In the genomic region with DNA sequence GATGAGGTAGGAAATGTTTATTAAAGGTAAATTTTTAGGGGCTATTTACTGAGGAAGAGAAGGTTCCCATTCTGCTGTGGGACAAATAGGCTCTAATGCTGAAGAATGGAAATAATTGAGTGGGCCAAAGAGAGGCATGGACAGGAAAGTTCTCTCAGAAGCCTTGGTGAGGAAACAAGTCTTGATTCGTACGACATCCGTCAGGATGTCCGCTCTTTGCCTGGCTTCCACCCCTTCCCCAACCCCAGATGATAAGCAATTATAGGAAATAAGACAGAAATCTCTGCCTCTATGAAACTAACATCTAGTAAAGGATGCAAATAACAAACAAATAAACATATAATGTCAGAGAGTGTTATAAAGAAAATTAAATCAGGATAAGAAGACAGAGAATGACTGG, we compare ENCODE assay signal across 14 cellular contexts.
"Had no signal": no experiment of that assay in that cellular context is flagged by ENCODE, and none has a peak within 500 bp of the region (broad histone marks: within the 10 kb centered on the region; RNA-seq: fewer than 3 reads in every experiment).

No MANE protein-coding gene starts in this region.

- H3K36me3 Mint-ChIP-seq: T-cell had no signal

- H3K27ac Mint-ChIP-seq: activated naive CD8-positive, alpha-beta T cell treated with anti-CD3 and anti-CD28 coated beads for 36 hours; nephron; T-cell had no signal

- ATAC-seq: T-cell had no signal

- H3K4me3 ChIP-seq: heart left ventricle, tibial artery, vagina had no signal

- H3K9me3 ChIP-seq: tibial artery, vagina had no signal

- DNase-seq: activated CD4-positive, alpha-beta T cell treated with anti-CD3 and anti-CD28 coated beads, Interleukin-2, amount 50 U/mL, for 1 hour; activated naive CD8-positive, alpha-beta T cell treated with anti-CD3 and anti-CD28 coated beads for 36 hours; brain microvascular endothelial cell; foreskin melanocyte; heart left ventricle; mesenchymal stem cell; stimulated activated CD4-positive, alpha-beta T cell treated with anti-CD3 and anti-CD28 coated beads, Interleukin-15, amount 100 ng/mL, for 24 hours; stimulated activated CD4-positive, alpha-beta T cell treated with anti-CD3 and anti-CD28 coated beads, Interleukin-4, amount 100 ng/mL, for 24 hours; T-cell; T1000; tibial artery; WERI-Rb-1 had no signal

- H3K27ac ChIP-seq: brain microvascular endothelial cell, tibial artery, vagina, WERI-Rb-1 had no signal

- H3K36me3 ChIP-seq: brain microvascular endothelial cell, heart left ventricle, tibial artery, vagina, WERI-Rb-1 had no signal

- H3K4me1 ChIP-seq: tibial artery, vagina had no signal

- H3K4me1 Mint-ChIP-seq: nephron had no signal

- H3K4me3 Mint-ChIP-seq: activated naive CD8-positive, alpha-beta T cell treated with anti-CD3 and anti-CD28 coated beads for 36 hours; nephron; T-cell had no signal

- H3K27me3 ChIP-seq: brain microvascular endothelial cell, tibial artery, vagina had no signal
